8 cellular contexts compared by ENCODE assay signal in the genomic region with DNA sequence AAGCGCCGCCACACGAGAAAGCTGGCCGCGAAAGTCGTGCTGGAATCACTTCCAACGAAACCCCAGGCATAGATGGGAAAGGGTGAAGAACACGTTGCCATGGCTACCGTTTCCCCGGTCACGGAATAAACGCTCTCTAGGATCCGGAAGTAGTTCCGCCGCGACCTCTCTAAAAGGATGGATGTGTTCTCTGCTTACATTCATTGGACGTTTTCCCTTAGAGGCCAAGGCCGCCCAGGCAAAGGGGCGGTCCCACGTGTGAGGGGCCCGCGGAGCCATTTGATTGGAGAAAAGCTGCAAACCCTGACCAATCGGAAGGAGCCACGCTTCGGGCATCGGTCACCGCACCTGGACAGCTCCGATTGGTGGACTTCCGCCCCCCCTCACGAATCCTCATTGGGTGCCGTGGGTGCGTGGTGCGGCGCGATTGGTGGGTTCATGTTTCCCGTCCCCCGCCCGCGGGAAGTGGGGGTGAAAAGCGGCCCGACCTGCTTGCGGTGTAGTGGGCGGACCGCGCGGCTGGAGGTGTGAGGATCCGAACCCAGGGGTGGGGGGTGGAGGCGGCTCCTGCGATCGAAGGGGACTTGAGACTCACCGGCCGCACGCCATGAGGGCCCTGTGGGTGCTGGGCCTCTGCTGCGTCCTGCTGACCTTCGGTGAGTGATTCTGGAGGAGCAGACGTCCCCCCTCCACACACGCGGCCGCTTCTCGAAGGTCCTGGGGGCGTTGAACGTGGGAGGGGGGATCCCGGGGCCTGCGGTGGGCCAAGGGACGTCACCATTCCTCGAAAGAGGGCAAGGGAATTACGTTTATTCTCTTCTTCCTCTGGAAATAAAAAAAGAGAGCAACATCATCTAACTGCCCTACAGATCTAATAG. TPM values are rescaled to one million over a fixed set of nuclear protein-coding genes. Genes with fewer than 3 reads are reported as not detected.
DNase-seq lines count a peak whose midpoint lies in the region; ATAC-seq lines count a peak whose summit lies in the region.

A gene (plus strand): TSS at position 502 of the 878 bp plus-strand sequence. CDS start 106 bp downstream, at position 608.

- H3K9ac ChIP-seq in rectal smooth muscle tissue (ENCODE audit: low read length): peak within 1 kb of the TSS; percentile 81

- peak; percentile 42 for ATAC-seq in GM18508 (IDR thresholded peaks at IDR 0.05; ENCODE audit: insufficient read depth, unreplicated experiment)
- ATAC-seq in HG03025 (IDR thresholded peaks at IDR 0.05; ENCODE audit: low FRiP score, unreplicated experiment): peak; percentile 59
- ATAC-seq in aorta (ENCODE audit: low FRiP score): peak; percentile 96

- H3K4me3 ChIP-seq in rectal smooth muscle tissue (ENCODE audit: low read length): peak within 1 kb of the TSS; percentile 91
- H3K4me3 ChIP-seq in aorta (ENCODE audit: low read length in 2 of 2): peak within 1 kb of the TSS; percentile 78 to 80

- intact Hi-C loops in aorta (cut with DNase I): loop anchor here (1.0 to 10.0 kb wide), 3 partner anchors 27 to 48 kb away; a partner anchor contains a TSS

- H3K27me3 ChIP-seq in rectal smooth muscle tissue (ENCODE audit: control insufficient read depth, insufficient read depth, low read length) (no peaks in the 10 kb centered on the region), aorta (ENCODE audit: control insufficient read depth in 1 of 2, insufficient read depth in 2 of 2, low read length in 1 of 2) (no peaks in the 10 kb centered on the region)

- H3K36me3 ChIP-seq in rectal smooth muscle tissue (ENCODE audit: control insufficient read depth, insufficient read depth, low read length): peaks cover 7% of the 10 kb centered on the region
- peaks cover 0 to 3% of the 10 kb centered on the region in 2 donors for H3K36me3 ChIP-seq in aorta (ENCODE audit: control insufficient read depth in 1 of 2, insufficient read depth in 2 of 2, low read length in 1 of 2)

- H3K4me1 ChIP-seq in rectal smooth muscle tissue (ENCODE audit: control insufficient read depth, insufficient read depth, low read length) (peaks cover 26% of the 10 kb centered on the region), aorta (ENCODE audit: control insufficient read depth in 1 of 2, insufficient read depth in 2 of 2, low read length in 2 of 2) (peaks cover 0 to 6% of the 10 kb centered on the region in 2 donors)

- WGBS in aorta, 2 donors: 0 to 1% methylated on average over 64 to 67 of the region's 67 CpGs

- H3K9me3 ChIP-seq in aorta (ENCODE audit: control insufficient read depth, low read length): no peaks in the 10 kb centered on the region

- peak; percentile 100 for DNase-seq in NCI-H2081 (lab: John Stamatoyannopoulos, UW)
- DNase-seq in T1000 (lab: John Stamatoyannopoulos, UW): peak; percentile 99
- peak; percentile 100 for DNase-seq in astrocyte of the hippocampus (ENCODE audit: low read depth, low spot score)
- DNase-seq in hepatic stellate cell (ENCODE audit: low spot score): peak; percentile 99
- DNase-seq in aorta: peak; percentile 99 to 100

- H3K27ac ChIP-seq in rectal smooth muscle tissue (ENCODE audit: low read depth, low read length) (peak within 1 kb of the TSS; percentile 97), aorta (ENCODE audit: low read depth in 1 of 2, low read length in 2 of 2) (peak within 1 kb of the TSS; percentile 68 to 97)

RNA-seq across cellular contexts. Expression of the gene that starts here (rescaled TPM):
- 100 to 1,000 TPM; 641 to 818 TPM for total RNA-seq in aorta
- 100 to 1,000 TPM; 458 to 512 TPM for polyA plus RNA-seq in aorta

Comparison
In these comparisons a context has a peak if more than half of its experiments do, and no peak if none do; other contexts are left out.
1. Peak in every context shown above with its lines: DNase-seq, ATAC-seq, H3K4me3 ChIP-seq and H3K27ac ChIP-seq.
2. ATAC-seq: peak in every context shown above with its lines; median percentile 96 in aorta; 59 in HG03025; 42 in GM18508.